ENCODE assay signal across 9 cellular contexts in the genomic region with DNA sequence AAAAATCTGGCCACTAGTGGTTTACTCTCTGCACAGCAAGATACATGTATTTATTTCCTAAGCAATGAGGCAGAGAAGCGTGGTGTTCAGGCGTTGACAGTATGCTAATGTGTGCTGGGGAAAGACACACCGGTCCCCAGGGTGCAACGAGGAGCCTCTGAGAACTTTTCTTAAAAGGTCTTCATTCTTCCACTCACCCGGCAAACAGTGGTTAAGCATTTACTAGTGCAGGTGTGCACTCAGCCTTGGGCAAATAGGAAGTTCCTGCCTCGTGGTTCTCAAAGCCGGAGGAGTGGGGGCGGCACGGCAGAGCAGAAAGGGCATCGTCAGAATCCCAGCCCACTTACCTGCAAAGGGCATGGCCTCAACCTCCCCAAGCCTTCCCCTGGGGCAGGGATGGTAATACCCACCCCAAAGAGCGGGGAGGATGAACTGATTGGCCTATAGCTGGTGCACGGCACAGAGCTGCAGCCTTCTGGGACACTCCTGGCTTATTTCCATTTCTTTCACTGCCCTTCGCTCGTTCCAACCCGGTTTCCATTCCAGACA.
DNase-seq lines count a peak whose midpoint lies in the region; ATAC-seq lines count a peak whose summit lies in the region.
"Had no signal": no experiment of that assay in that cellular context is flagged by ENCODE, and none has a peak within 500 bp of the region (broad histone marks: within the 10 kb centered on the region; RNA-seq: fewer than 3 reads in every experiment).

No MANE protein-coding gene starts in this region.

- no peak overlapping the region for H3K4me3 ChIP-seq in trophoblast cell (ENCODE audit: low read depth, low read length)
- H3K4me3 ChIP-seq: ovary had no signal

- H2AFZ ChIP-seq in trophoblast cell (ENCODE audit: insufficient read depth, low read length, poor library complexity) = no peak overlapping the region

- H2BK12ac ChIP-seq in trophoblast cell (ENCODE audit: low read length) = no peak overlapping the region

- no peak overlapping the region for H4K91ac ChIP-seq in trophoblast cell (ENCODE audit: low read depth, low read length)

- no CpG with 5 or more reads among the region's 15 CpGs for WGBS in trophoblast cell (ENCODE audit: extremely low coverage, insufficient coverage, insufficient read length)

- no peak overlapping the region for H3K14ac ChIP-seq in trophoblast cell (ENCODE audit: low read length)

- H3K79me2 ChIP-seq in trophoblast cell (ENCODE audit: control insufficient read depth, insufficient read depth, low read length, poor library complexity) = no peaks in the 10 kb centered on the region

- no peak overlapping the region for H3K9ac ChIP-seq in trophoblast cell (ENCODE audit: low read length)

- no peak overlapping the region for H3K18ac ChIP-seq in trophoblast cell (ENCODE audit: low read length)

- no peak overlapping the region for H3K27ac ChIP-seq in trophoblast cell (ENCODE audit: low read depth, low read length)
- H3K27ac ChIP-seq: ovary had no signal

- H3K9me3 ChIP-seq in trophoblast cell (ENCODE audit: insufficient read depth, low read depth, low read length) = no peaks in the 10 kb centered on the region
- H3K9me3 ChIP-seq: ovary had no signal

- ATAC-seq in GM18861 (IDR thresholded peaks at IDR 0.05; ENCODE audit: unreplicated experiment) (peak; percentile 98), HG02588 (IDR thresholded peaks at IDR 0.05; ENCODE audit: unreplicated experiment) (peak; percentile 73)

- no peaks in the 10 kb centered on the region for H3K36me3 ChIP-seq in trophoblast cell (ENCODE audit: control insufficient read depth in 1 of 2, insufficient read depth in 2 of 2, low read length in 2 of 2)
- H3K36me3 ChIP-seq: ovary had no signal

- H2BK5ac ChIP-seq in trophoblast cell (ENCODE audit: low read depth, low read length, poor library complexity) = no peak overlapping the region

- no peak overlapping the region for H3K4ac ChIP-seq in trophoblast cell (ENCODE audit: low read depth, low read length)

- DNase-seq in NCI-H2227 treated with DMSO at 0.1 percent for 48 hours (lab: John Stamatoyannopoulos, UW) (peak; percentile 2), mucosa of gallbladder (ENCODE audit: low spot score) (peak; percentile 28), trophoblast cell (no peak), NCI-H2029 treated with DMSO at 0.1 percent for 48 hours (lab: John Stamatoyannopoulos, UW) (no peak), AML-193 (lab: John Stamatoyannopoulos, UW) (no peak), globus pallidus (ENCODE audit: low spot score) (no peak)
- DNase-seq: ovary had no signal

- H3K79me1 ChIP-seq in trophoblast cell (ENCODE audit: low read length) = no peaks in the 10 kb centered on the region

- no peaks in the 10 kb centered on the region for H3K4me1 ChIP-seq in trophoblast cell (ENCODE audit: control insufficient read depth in 1 of 2, insufficient read depth in 2 of 2, low read length in 2 of 2)

- H2BK120ac ChIP-seq in trophoblast cell (ENCODE audit: insufficient read depth, low read length, poor library complexity) = no peak overlapping the region

- no peak overlapping the region for H4K12ac ChIP-seq in trophoblast cell (ENCODE audit: low read depth, low read length)

- no peak overlapping the region for H4K8ac ChIP-seq in trophoblast cell (ENCODE audit: low read depth, low read length)

- H3K23ac ChIP-seq in trophoblast cell (ENCODE audit: low read length) = no peak overlapping the region

- no peak overlapping the region for H2AK5ac ChIP-seq in trophoblast cell (ENCODE audit: low read length)

- no peak overlapping the region for H3K4me2 ChIP-seq in trophoblast cell (ENCODE audit: low read length)

- H3K27me3 ChIP-seq in trophoblast cell (ENCODE audit: insufficient read depth, low read length) = no peaks in the 10 kb centered on the region
- H3K27me3 ChIP-seq: ovary had no signal

Comparison
In these comparisons a context has a peak if more than half of its experiments do, and no peak if none do; other contexts are left out.
1. DNase-seq: peak in NCI-H2227 treated with DMSO at 0.1 percent for 48 hours (single experiment) and mucosa of gallbladder (single experiment); none in trophoblast cell (0 of 2), NCI-H2029 treated with DMSO at 0.1 percent for 48 hours (single experiment), AML-193 (0 of 2) and globus pallidus (single experiment).